ENCODE assay signal across 8 cellular contexts in the genomic region with DNA sequence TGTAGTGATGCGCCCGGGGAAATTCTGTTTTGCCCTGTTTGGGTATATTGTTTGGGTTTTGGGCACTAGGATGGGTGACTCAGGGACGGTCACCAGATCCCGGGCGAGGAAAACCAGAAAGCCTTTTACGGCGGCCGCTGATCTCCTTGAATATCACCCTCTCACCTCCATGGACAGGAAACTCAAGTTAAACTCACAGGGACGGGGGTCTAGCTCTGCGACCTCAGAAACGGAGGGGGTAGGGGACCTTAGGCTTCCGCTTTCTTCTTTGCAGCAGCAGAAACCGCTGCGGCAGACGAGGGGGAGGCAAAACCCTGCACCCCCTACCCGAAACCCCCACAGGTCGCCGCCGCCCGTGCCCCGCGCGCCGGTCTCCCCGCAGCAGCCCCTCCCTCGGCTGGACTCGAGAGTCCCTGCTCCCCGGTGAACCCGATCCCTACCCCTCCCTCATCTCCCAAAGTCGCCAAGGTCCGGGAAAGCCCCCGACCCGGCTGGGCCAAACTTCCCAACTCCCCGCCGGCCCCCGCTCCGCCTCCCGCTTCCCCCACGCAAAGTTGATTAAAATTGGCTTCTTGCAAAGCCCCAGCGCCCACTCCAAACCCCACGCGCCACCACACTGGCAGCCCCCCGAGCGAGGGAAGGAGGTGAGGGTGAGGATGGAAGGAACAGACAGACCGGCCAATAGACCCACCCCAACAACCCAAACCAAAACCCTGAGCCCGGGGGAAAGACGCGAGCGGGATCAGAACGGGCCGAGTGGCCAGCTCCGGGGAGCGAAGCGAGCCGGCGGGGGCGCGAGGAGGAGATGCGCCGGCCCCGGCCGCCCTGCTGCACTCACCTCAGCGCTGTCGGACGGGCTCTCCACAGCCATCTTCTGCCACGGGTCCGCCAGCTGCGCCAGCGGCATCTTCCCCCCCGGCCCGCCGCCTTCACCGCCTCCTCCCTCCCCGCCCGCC. TPM values are rescaled to one million over a fixed set of nuclear protein-coding genes. Genes with fewer than 3 reads are reported as not detected.
A peak's percentile ranks its signal among the peaks of the same experiment; 100 is the strongest.
DNase-seq lines count a peak whose midpoint lies in the region; ATAC-seq and TF ChIP-seq lines count a peak whose summit lies in the region.

No MANE protein-coding gene starts in this region.

- H3K4me3 Mint-ChIP-seq in activated naive CD4-positive, alpha-beta T cell treated with anti-CD3 and anti-CD28 coated beads for 36 hours, result peak overlapping the region; percentile 82

- CTCF ChIA-PET in OCI-LY7 (lab: Charles Lee; ENCODE audit: unreplicated experiment), result no interaction called here
- CTCF ChIA-PET in activated naive CD4-positive, alpha-beta T cell treated with anti-CD3 and anti-CD28 coated beads for 36 hours (lab: Charles Lee), result interaction anchor here (0.7 kb wide), 1 partner anchor 33 kb away, joined by 3 read pairs; no protein-coding TSS in a partner anchor

- no peak for TF ChIP-seq CTCF in GM13977 (IDR thresholded peaks at IDR 0.05; ENCODE audit: extremely low read depth, insufficient read depth, missing control alignments)
- TF ChIP-seq CTCF in OCI-LY7 (conservative IDR thresholded peaks at IDR 0.05; ENCODE audit: low read length), result no peak
- TF ChIP-seq CTCF in cardiac muscle cell (IDR thresholded peaks at IDR 0.05; ENCODE audit: low read depth, low read length), result no peak

- no TSS peak for BruUV-seq in OCI-LY7 (replicated peaks; lab: Mats Ljungman, UMichigan)

- no peaks in the 10 kb centered on the region for H3K9me3 Mint-ChIP-seq in activated naive CD4-positive, alpha-beta T cell treated with anti-CD3 and anti-CD28 coated beads for 36 hours

- H3K27ac Mint-ChIP-seq in activated naive CD4-positive, alpha-beta T cell treated with anti-CD3 and anti-CD28 coated beads for 36 hours, result peak overlapping the region; percentile 91

- peak overlapping the region; percentile 89 for H3K4me2 ChIP-seq in OCI-LY7 (ENCODE audit: low read length)

- intact Hi-C loops in OCI-LY7 (cut with micrococcal nuclease; ENCODE audit: unreplicated experiment) (loop anchor here (2.0 to 5.0 kb wide), 3 partner anchors 49 to 124 kb away; a partner anchor contains a TSS), posterior vena cava (cut with DNase I) (loop anchor here in 1 of 2 donors (5.0 kb wide), 1 partner anchor 554 kb away; no protein-coding TSS in a partner anchor)
- intact Hi-C loops in activated naive CD4-positive, alpha-beta T cell treated with anti-CD3 and anti-CD28 coated beads for 36 hours (cut with micrococcal nuclease), result loop anchor here (1.0 to 10.0 kb wide), 10 partner anchors 13 to 1109 kb away; a partner anchor contains a TSS

- H3K9me3 ChIP-seq in OCI-LY7 (ENCODE audit: low read length) (no peaks in the 10 kb centered on the region), cardiac muscle cell (ENCODE audit: low read depth) (no peaks in the 10 kb centered on the region)

- no peaks in the 10 kb centered on the region for H3K36me3 ChIP-seq in OCI-LY7 (ENCODE audit: insufficient read depth, low read length)
- no peaks in the 10 kb centered on the region for H3K36me3 ChIP-seq in cardiac muscle cell

- DNase-seq in GM13977 (ENCODE audit: low spot score) (peak; percentile 43), OCI-LY7 (ENCODE audit: low spot score) (peak; percentile 48), cardiac muscle cell (ENCODE audit: low read depth in 1 of 2, low spot score in 1 of 2) (peak in 1 of 2 donors; percentile 49), posterior vena cava (ENCODE audit: low spot score) (peak; percentile 82), OCI-M2 (lab: John Stamatoyannopoulos, UW; ENCODE audit: unreplicated experiment) (no peak), NCI-H128 (lab: John Stamatoyannopoulos, UW; ENCODE audit: unreplicated experiment) (no peak)
- peak; percentile 35 for DNase-seq in activated naive CD4-positive, alpha-beta T cell treated with anti-CD3 and anti-CD28 coated beads for 36 hours

- peaks cover 52% of the 10 kb centered on the region for H3K79me2 ChIP-seq in OCI-LY7 (ENCODE audit: insufficient read depth, low read depth, low read length)

- in situ Hi-C loops in GM13977 (cut with MboI; ENCODE audit: low pct_unique_long_range_greater_than_20kb, low sequenced_read_pairs, unreplicated experiment), result no loop called here

- peaks cover 23% of the 10 kb centered on the region for H3K27me3 ChIP-seq in cardiac muscle cell

- H3K4me3 ChIP-seq in OCI-LY7 (ENCODE audit: low read depth, low read length, poor library complexity, severe bottlenecking), result peak overlapping the region; percentile 97
- peak overlapping the region; percentile 81 for H3K4me3 ChIP-seq in cardiac muscle cell

- peaks cover 27% of the 10 kb centered on the region for H3K4me1 Mint-ChIP-seq in activated naive CD4-positive, alpha-beta T cell treated with anti-CD3 and anti-CD28 coated beads for 36 hours (ENCODE audit: low read depth)

- H3K27me3 Mint-ChIP-seq in activated naive CD4-positive, alpha-beta T cell treated with anti-CD3 and anti-CD28 coated beads for 36 hours (ENCODE audit: low read depth), result no peaks in the 10 kb centered on the region

- H4K20me1 ChIP-seq in OCI-LY7 (ENCODE audit: insufficient read depth, low read length), result peaks cover 8% of the 10 kb centered on the region

- H3K27ac ChIP-seq in OCI-LY7 (ENCODE audit: low read depth, low read length, poor library complexity, severe bottlenecking) (peak overlapping the region; percentile 37), cardiac muscle cell (peak overlapping the region; percentile 4)

- H3K4me1 ChIP-seq in OCI-LY7 (ENCODE audit: insufficient read depth, low read length, poor library complexity, severe bottlenecking) (peaks cover 28% of the 10 kb centered on the region), cardiac muscle cell (ENCODE audit: low read depth) (no peaks in the 10 kb centered on the region)

- peak overlapping the region; percentile 36; the same call in 1 of the 2 replicates for H2AFZ ChIP-seq in OCI-LY7 (ENCODE audit: low read length)

- POLR2A ChIA-PET in OCI-LY7 (lab: Charles Lee), result interaction anchor here (0.6 kb wide), 2 partner anchors 44 to 88 kb away, joined by 4 read pairs; no protein-coding TSS in a partner anchor

- peak; percentile 5 for ATAC-seq in HG02610 (IDR thresholded peaks at IDR 0.05; ENCODE audit: unreplicated experiment)

- no peaks in the 10 kb centered on the region for H3K36me3 Mint-ChIP-seq in activated naive CD4-positive, alpha-beta T cell treated with anti-CD3 and anti-CD28 coated beads for 36 hours (ENCODE audit: low read depth)

- no peaks in the 10 kb centered on the region for H3K9me2 ChIP-seq in OCI-LY7 (ENCODE audit: insufficient read depth, low read length)

RNA-seq across cellular contexts. Expression of a gene that starts 0.7 kb away (rescaled TPM):
- total RNA-seq in OCI-LY7 (2014; rRNA removed; shearing (Covaris generic)), result 14.2 and 21.6 TPM in 2 replicates
- total RNA-seq in OCI-LY7 (2022) (34.3 and 35.4 TPM in 2 replicates), cardiac muscle cell (5.3 and 6.5 TPM in 2 replicates), posterior vena cava (10 to 100 TPM; 36.4 to 52.3 TPM)
- total RNA-seq in activated naive CD4-positive, alpha-beta T cell treated with anti-CD3 and anti-CD28 coated beads for 36 hours, result 10 to 100 TPM; 27.7 to 27.9 TPM
- 7.1 and 9.0 TPM in 2 replicates for polyA plus RNA-seq in cardiac muscle cell

Comparison
In these comparisons a context has a peak if more than half of its experiments do, and no peak if none do; other contexts are left out.
1. DNase-seq: peak in GM13977 (single experiment), OCI-LY7 (single experiment), activated naive CD4-positive, alpha-beta T cell treated with anti-CD3 and anti-CD28 coated beads for 36 hours (single experiment) and posterior vena cava (single experiment); none in OCI-M2 (single experiment) and NCI-H128 (single experiment).